Comparison of ENCODE assay signal across 15 cellular contexts in the genomic region with DNA sequence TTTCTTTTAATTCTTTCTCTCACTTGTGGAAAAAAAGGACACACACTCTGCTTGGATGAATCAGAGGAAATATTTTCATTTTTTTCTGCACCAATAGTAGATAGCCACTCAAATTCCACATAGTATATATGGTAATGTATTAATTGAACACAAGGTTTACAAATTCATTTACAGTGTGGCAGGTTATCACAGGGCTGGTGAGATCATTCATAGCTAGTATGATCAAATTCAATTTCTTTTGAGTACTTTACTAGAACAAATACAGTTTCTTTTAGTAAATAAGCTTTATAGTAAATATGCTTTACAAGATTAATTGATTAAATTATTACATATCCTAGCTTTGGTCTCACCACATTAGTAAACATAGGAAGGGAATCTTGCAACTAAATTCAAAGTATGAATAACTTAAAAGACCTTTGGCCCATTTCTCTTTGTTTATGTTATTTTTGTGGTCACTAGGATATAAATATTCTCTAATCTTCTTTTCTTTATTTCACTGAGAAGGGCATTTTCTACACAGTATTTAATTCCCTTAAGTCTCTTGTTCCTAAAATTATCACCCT.
"Had no signal": no experiment of that assay in that cellular context is flagged by ENCODE, and none has a peak within 500 bp of the region (broad histone marks: within the 10 kb centered on the region; RNA-seq: fewer than 3 reads in every experiment).

No MANE protein-coding gene starts in this region.

- H3K27ac ChIP-seq: esophagus squamous epithelium, foreskin keratinocyte, hepatocyte, pancreas, uterus had no signal

- H3K27me3 ChIP-seq: esophagus squamous epithelium, foreskin keratinocyte, hepatocyte, pancreas, uterus had no signal

- H3K36me3 ChIP-seq: esophagus squamous epithelium, pancreas, uterus had no signal

- H3K36me3 Mint-ChIP-seq: type B pancreatic cell had no signal

- H3K27me3 Mint-ChIP-seq: progenitor cell of endocrine pancreas, type B pancreatic cell had no signal

- H3K4me1 ChIP-seq: esophagus squamous epithelium, uterus had no signal

- H3K4me3 Mint-ChIP-seq: naive thymus-derived CD8-positive, alpha-beta T cell; type B pancreatic cell had no signal

- DNase-seq: cortex of kidney; esophagus squamous epithelium; foreskin keratinocyte; kidney glomerular epithelial cell; naive thymus-derived CD8-positive, alpha-beta T cell; occipital lobe; pancreas; right cardiac atrium; small intestine; stimulated activated CD4-positive, alpha-beta T cell treated with anti-CD3 and anti-CD28 coated beads, Interleukin-12 subunit alpha, Interleukin-12 subunit beta, amount 100 ng/mL, for 4 hours; stimulated activated naive CD4-positive, alpha-beta T cell treated with Interleukin-2 at 50 U/mL for 16 hours; uterus had no signal

- H3K4me3 ChIP-seq: esophagus squamous epithelium, hepatocyte, pancreas, uterus had no signal

- H3K9me3 Mint-ChIP-seq: naive thymus-derived CD8-positive, alpha-beta T cell; type B pancreatic cell had no signal

- H3K9me3 ChIP-seq: esophagus squamous epithelium, pancreas, uterus had no signal

- H3K27ac Mint-ChIP-seq: progenitor cell of endocrine pancreas, type B pancreatic cell had no signal

- ATAC-seq: foreskin keratinocyte; naive thymus-derived CD8-positive, alpha-beta T cell; right cardiac atrium had no signal
